Comparison of ENCODE assay signal across 8 cellular contexts in genomic region chr1:150576367-150576711, GRCh38. TPM values are rescaled to one million over a fixed set of nuclear protein-coding genes. Genes with fewer than 3 reads are reported as not detected.
A peak's percentile ranks its signal among the peaks of the same experiment; 100 is the strongest.
DNase-seq lines count a peak whose midpoint lies in the region; ATAC-seq and TF ChIP-seq lines count a peak whose summit lies in the region.

No MANE protein-coding gene starts in this region.

- H3K9me3 Mint-ChIP-seq in activated T-helper 1 cell treated with anti-CD3 and anti-CD28 coated beads, Interleukin-12 subunit alpha, Interleukin-12 subunit beta, Interleukin-2, Interleukin-4 antibody, amounts not matched to agents 30 ng/mL and 10 ng/mL and 1 ng/mL, durations not matched to agents 14 hours and 24 hours and 36 hours: no peaks in the 10 kb centered on the region
- no peaks in the 10 kb centered on the region for H3K9me3 Mint-ChIP-seq in stimulated activated memory B cell treated with anti-CD40 and anti-IgM and Interleukin-4, amounts not matched to agents 10 μg/mL and 1 μg/mL and 100 μg/mL, for 72 hours

- peaks cover 66% of the 10 kb centered on the region for H3K36me3 Mint-ChIP-seq in activated T-helper 1 cell treated with anti-CD3 and anti-CD28 coated beads, Interleukin-12 subunit alpha, Interleukin-12 subunit beta, Interleukin-2, Interleukin-4 antibody, amounts not matched to agents 30 ng/mL and 10 ng/mL and 1 ng/mL, durations not matched to agents 14 hours and 24 hours and 36 hours (ENCODE audit: low read depth)
- peaks cover 68% of the 10 kb centered on the region for H3K36me3 Mint-ChIP-seq in stimulated activated memory B cell treated with anti-CD40 and anti-IgM and Interleukin-4, amounts not matched to agents 10 μg/mL and 1 μg/mL and 100 μg/mL, for 72 hours

- H3K4me1 Mint-ChIP-seq in activated T-helper 1 cell treated with anti-CD3 and anti-CD28 coated beads, Interleukin-12 subunit alpha, Interleukin-12 subunit beta, Interleukin-2, Interleukin-4 antibody, amounts not matched to agents 30 ng/mL and 10 ng/mL and 1 ng/mL, durations not matched to agents 14 hours and 24 hours and 36 hours (ENCODE audit: low read depth): peaks cover 42% of the 10 kb centered on the region
- H3K4me1 Mint-ChIP-seq in stimulated activated memory B cell treated with anti-CD40 and anti-IgM and Interleukin-4, amounts not matched to agents 10 μg/mL and 1 μg/mL and 100 μg/mL, for 72 hours: peaks cover 34% of the 10 kb centered on the region

- H3K4me3 Mint-ChIP-seq in activated T-helper 1 cell treated with anti-CD3 and anti-CD28 coated beads, Interleukin-12 subunit alpha, Interleukin-12 subunit beta, Interleukin-2, Interleukin-4 antibody, amounts not matched to agents 30 ng/mL and 10 ng/mL and 1 ng/mL, durations not matched to agents 14 hours and 24 hours and 36 hours: peak overlapping the region; percentile 95
- peak overlapping the region; percentile 99 for H3K4me3 Mint-ChIP-seq in stimulated activated memory B cell treated with anti-CD40 and anti-IgM and Interleukin-4, amounts not matched to agents 10 μg/mL and 1 μg/mL and 100 μg/mL, for 72 hours

- no peak for TF ChIP-seq CTCF in HL-60 (IDR thresholded peaks at IDR 0.05; ENCODE audit: insufficient read depth, low read length)

- peak overlapping the region; percentile 96 for H3K27ac Mint-ChIP-seq in activated T-helper 1 cell treated with anti-CD3 and anti-CD28 coated beads, Interleukin-12 subunit alpha, Interleukin-12 subunit beta, Interleukin-2, Interleukin-4 antibody, amounts not matched to agents 30 ng/mL and 10 ng/mL and 1 ng/mL, durations not matched to agents 14 hours and 24 hours and 36 hours
- peak overlapping the region; percentile 95 for H3K27ac Mint-ChIP-seq in stimulated activated memory B cell treated with anti-CD40 and anti-IgM and Interleukin-4, amounts not matched to agents 10 μg/mL and 1 μg/mL and 100 μg/mL, for 72 hours

- intact Hi-C loops in activated T-helper 1 cell treated with anti-CD3 and anti-CD28 coated beads, Interleukin-12 subunit alpha, Interleukin-12 subunit beta, Interleukin-2, Interleukin-4 antibody, amounts not matched to agents 30 ng/mL and 10 ng/mL and 1 ng/mL, durations not matched to agents 14 hours and 24 hours and 36 hours (cut with micrococcal nuclease): no loop called here

- H3K9me3 ChIP-seq in iPS-18c (ENCODE audit: control insufficient read depth, insufficient read depth, low read length): no peaks in the 10 kb centered on the region

- no peaks in the 10 kb centered on the region for H3K27me3 ChIP-seq in HL-60 (ENCODE audit: insufficient read depth, poor library complexity, severe bottlenecking)

- DNase-seq in HL-60 (ENCODE audit: low read depth in 1 of 2, low spot score in 1 of 2): no peak
- no peak for DNase-seq in activated T-helper 1 cell treated with anti-CD3 and anti-CD28 coated beads, Interleukin-12 subunit alpha, Interleukin-12 subunit beta, Interleukin-2, Interleukin-4 antibody, amounts not matched to agents 30 ng/mL and 10 ng/mL and 1 ng/mL, durations not matched to agents 14 hours and 24 hours and 36 hours (ENCODE audit: low spot score)
- no peak for DNase-seq in mucosa of gallbladder (ENCODE audit: low spot score)
- DNase-seq in NCI-H1092 (lab: John Stamatoyannopoulos, UW): no peak
- DNase-seq in NCI-H2029 treated with DMSO at 0.1 percent for 48 hours (lab: John Stamatoyannopoulos, UW): no peak

- no peak for ATAC-seq in stimulated activated memory B cell treated with anti-CD40 and anti-IgM and Interleukin-4, amounts not matched to agents 10 μg/mL and 1 μg/mL and 100 μg/mL, for 72 hours
- ATAC-seq in GM19452 (IDR thresholded peaks at IDR 0.05; ENCODE audit: unreplicated experiment): no peak

- H3K27ac ChIP-seq in HL-60 (replicated peaks): peak overlapping the region; percentile 13; the same call in 1 of the 2 replicates

- H3K4me3 ChIP-seq in HL-60 (replicated peaks; ENCODE audit: insufficient read depth, low read length) (peak overlapping the region; percentile 93), iPS-18c (ENCODE audit: insufficient read depth, low read depth, low read length) (peak overlapping the region; percentile 86)

- H3K27me3 Mint-ChIP-seq in activated T-helper 1 cell treated with anti-CD3 and anti-CD28 coated beads, Interleukin-12 subunit alpha, Interleukin-12 subunit beta, Interleukin-2, Interleukin-4 antibody, amounts not matched to agents 30 ng/mL and 10 ng/mL and 1 ng/mL, durations not matched to agents 14 hours and 24 hours and 36 hours (ENCODE audit: insufficient read depth): peaks cover 2% of the 10 kb centered on the region
- H3K27me3 Mint-ChIP-seq in stimulated activated memory B cell treated with anti-CD40 and anti-IgM and Interleukin-4, amounts not matched to agents 10 μg/mL and 1 μg/mL and 100 μg/mL, for 72 hours: no peaks in the 10 kb centered on the region

RNA-seq across cellular contexts. Expression of gene MCL1, which starts 3.1 kb away (rescaled TPM):
- 311 and 317 TPM in 2 replicates for total RNA-seq in activated T-helper 1 cell treated with anti-CD3 and anti-CD28 coated beads, Interleukin-12 subunit alpha, Interleukin-12 subunit beta, Interleukin-2, Interleukin-4 antibody, amounts not matched to agents 30 ng/mL and 10 ng/mL and 1 ng/mL, durations not matched to agents 14 hours and 24 hours and 36 hours
- total RNA-seq in mucosa of gallbladder: 231 TPM

RNA-seq across cellular contexts. Expression of gene ADAMTSL4, which starts 27.1 kb away (rescaled TPM):
- 1.2 and 1.3 TPM in 2 replicates for total RNA-seq in activated T-helper 1 cell treated with anti-CD3 and anti-CD28 coated beads, Interleukin-12 subunit alpha, Interleukin-12 subunit beta, Interleukin-2, Interleukin-4 antibody, amounts not matched to agents 30 ng/mL and 10 ng/mL and 1 ng/mL, durations not matched to agents 14 hours and 24 hours and 36 hours
- total RNA-seq in mucosa of gallbladder: 17.2 TPM

RNA-seq across cellular contexts. Expression of gene ENSA, which starts 53.1 kb away (rescaled TPM):
- 282 and 285 TPM in 2 replicates for total RNA-seq in activated T-helper 1 cell treated with anti-CD3 and anti-CD28 coated beads, Interleukin-12 subunit alpha, Interleukin-12 subunit beta, Interleukin-2, Interleukin-4 antibody, amounts not matched to agents 30 ng/mL and 10 ng/mL and 1 ng/mL, durations not matched to agents 14 hours and 24 hours and 36 hours
- 181 TPM for total RNA-seq in mucosa of gallbladder
